Comparison of ENCODE assay signal across 9 cellular contexts in genomic region chr12:104741072-104741471, GRCh38.
A peak's percentile ranks its signal among the peaks of the same experiment; 100 is the strongest.
DNase-seq lines count a peak whose midpoint lies in the region; ATAC-seq and TF ChIP-seq lines count a peak whose summit lies in the region.
"Had no signal": no experiment of that assay in that cellular context is flagged by ENCODE, and none has a peak within 500 bp of the region (broad histone marks: within the 10 kb centered on the region; RNA-seq: fewer than 3 reads in every experiment).

No MANE protein-coding gene starts in this region.

- DNase-seq in caudate nucleus (lab: John Stamatoyannopoulos, UW) (peak in 1 of 61 donors; percentile 13), NCI-H524 (lab: John Stamatoyannopoulos, UW) (no peak), NCI-H69 (lab: John Stamatoyannopoulos, UW) (no peak), GM13976 (ENCODE audit: low spot score) (no peak), NCI-H2196 (lab: John Stamatoyannopoulos, UW; ENCODE audit: unreplicated experiment) (no peak)
- DNase-seq: foreskin fibroblast had no signal

- peak overlapping the region in 10 of 11 experiments; percentile 28 to 76 (median 70); a peak in 17 of 22 replicates for H3K27ac ChIP-seq in BLaER1 treated with 17β-estradiol and CSF1 and Interleukin-3, amounts not matched to agents 10 nM and 100 nM
- peak overlapping the region; percentile 36 for H3K27ac ChIP-seq in caudate nucleus (ENCODE audit: low read depth, low read length)

- peak overlapping the region in 10 of 11 experiments; percentile 0 to 63 (median 42); a peak in 13 of 22 replicates for H3K9ac ChIP-seq in BLaER1 treated with 17β-estradiol and CSF1 and Interleukin-3, amounts not matched to agents 10 nM and 100 nM

- ATAC-seq in GM19351 (IDR thresholded peaks at IDR 0.05; ENCODE audit: unreplicated experiment), result peak; percentile 62
- ATAC-seq in HG03103 (IDR thresholded peaks at IDR 0.05; ENCODE audit: low read depth, unreplicated experiment), result peak; percentile 24

- H3K36me3 ChIP-seq in BLaER1 treated with 17β-estradiol and CSF1 and Interleukin-3, amounts not matched to agents 10 nM and 100 nM, result peaks cover 0 to 10% (median 0%) of the 10 kb centered on the region in 11 experiments; a peak in 2 of 22 replicates

- peak overlapping the region; percentile 82 to 96 (median 88) for H3K4me2 ChIP-seq in BLaER1 treated with 17β-estradiol and CSF1 and Interleukin-3, amounts not matched to agents 10 nM and 100 nM

- TF ChIP-seq CTCF in GM13976 (IDR thresholded peaks at IDR 0.05; ENCODE audit: borderline replicate concordance, control extremely low read depth, extremely low read depth, insufficient read depth, missing control alignments), result no peak

- in situ Hi-C loops in GM13976 (cut with MboI; ENCODE audit: low sequenced_read_pairs, unreplicated experiment), result no loop called here

- H3K4me3 ChIP-seq in BLaER1 treated with 17β-estradiol and CSF1 and Interleukin-3, amounts not matched to agents 10 nM and 100 nM, result peak overlapping the region in 9 of 10 experiments; percentile 6 to 37 (median 10); a peak in 11 of 20 replicates

- 0 out of 22 replicates have a peak, but pooled peaks cover 0 to 4% (median 0%) of the 10 kb centered on the region in 11 experiments for H3K9me3 ChIP-seq in BLaER1 treated with 17β-estradiol and CSF1 and Interleukin-3, amounts not matched to agents 10 nM and 100 nM (replicated peaks in 1 of 11)

- H4K20me1 ChIP-seq in BLaER1 treated with 17β-estradiol and CSF1 and Interleukin-3, amounts not matched to agents 10 nM and 100 nM, result peaks cover 0 to 100% (median 56%) of the 10 kb centered on the region in 11 experiments; a peak in 18 of 22 replicates

- peaks cover 78 to 93% (median 83%) of the 10 kb centered on the region in 10 experiments for H3K4me1 ChIP-seq in BLaER1 treated with 17β-estradiol and CSF1 and Interleukin-3, amounts not matched to agents 10 nM and 100 nM

- H3K27me3 ChIP-seq in BLaER1 treated with 17β-estradiol and CSF1 and Interleukin-3, amounts not matched to agents 10 nM and 100 nM, result no peaks in the 10 kb centered on the region
